ENCODE assay signal across 16 cellular contexts in the genomic region with DNA sequence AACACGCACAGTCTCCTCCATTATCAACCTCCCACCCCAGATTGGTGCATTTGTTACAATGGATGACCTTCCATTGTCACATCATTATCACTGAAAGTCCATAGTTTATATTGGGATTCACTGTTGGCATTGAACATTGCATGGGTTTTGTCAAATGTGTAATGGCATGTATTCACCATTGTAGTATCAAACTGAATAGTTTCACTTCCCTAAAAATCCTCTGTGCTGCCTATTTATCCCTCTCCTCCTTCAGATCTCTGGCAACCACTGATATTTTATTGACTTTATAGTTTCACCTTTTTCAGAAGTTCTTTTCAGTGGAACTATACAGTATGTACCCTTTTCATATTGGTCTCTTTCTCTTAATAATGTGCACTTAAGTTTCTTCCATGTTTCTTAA.
"Had no signal": no experiment of that assay in that cellular context is flagged by ENCODE, and none has a peak within 500 bp of the region (broad histone marks: within the 10 kb centered on the region; RNA-seq: fewer than 3 reads in every experiment).

No MANE protein-coding gene starts in this region.

- H3K27me3 Mint-ChIP-seq: activated CD4-positive, alpha-beta memory T cell treated with anti-CD3 and anti-CD28 coated beads for 36 hours; activated naive CD8-positive, alpha-beta T cell treated with anti-CD3 and anti-CD28 coated beads, Interleukin-2, amount 50 U/mL, for 24 hours; memory B cell; natural killer cell treated with Interleukin-12 subunit alpha and Interleukin-12 subunit beta and Interleukin-15 and Interleukin-18, amount 100 ng/mL, for 72 hours; stimulated activated naive B cell treated with anti-CD40 and anti-IgM and Interleukin-4, amounts not matched to agents 10 μg/mL and 1 μg/mL and 100 μg/mL, for 72 hours had no signal

- H3K36me3 Mint-ChIP-seq: activated CD4-positive, alpha-beta memory T cell treated with anti-CD3 and anti-CD28 coated beads for 36 hours; memory B cell; stimulated activated naive B cell treated with anti-CD40 and anti-IgM and Interleukin-4, amounts not matched to agents 10 μg/mL and 1 μg/mL and 100 μg/mL, for 72 hours had no signal

- H3K9me3 ChIP-seq: heart left ventricle, prostate gland, thoracic aorta, upper lobe of left lung had no signal

- H3K4me3 Mint-ChIP-seq: activated CD4-positive, alpha-beta memory T cell treated with anti-CD3 and anti-CD28 coated beads for 36 hours; activated naive CD8-positive, alpha-beta T cell treated with anti-CD3 and anti-CD28 coated beads, Interleukin-2, amount 50 U/mL, for 24 hours; memory B cell; natural killer cell treated with Interleukin-12 subunit alpha and Interleukin-12 subunit beta and Interleukin-15 and Interleukin-18, amount 100 ng/mL, for 72 hours; stimulated activated naive B cell treated with anti-CD40 and anti-IgM and Interleukin-4, amounts not matched to agents 10 μg/mL and 1 μg/mL and 100 μg/mL, for 72 hours had no signal

- DNase-seq: activated CD4-positive, alpha-beta memory T cell treated with anti-CD3 and anti-CD28 coated beads for 36 hours; activated CD4-positive, alpha-beta T cell treated with anti-CD3 and anti-CD28 coated beads for 4 hours; activated CD4-positive, CD25-positive, alpha-beta regulatory T cell; activated gamma-delta T cell; activated naive CD4-positive, alpha-beta T cell treated with anti-CD3 and anti-CD28 coated beads, Interleukin-2, amount 50 U/mL, for 16 hours; activated naive CD8-positive, alpha-beta T cell treated with anti-CD3 and anti-CD28 coated beads, Interleukin-2, amount 50 U/mL, for 24 hours; heart left ventricle; stimulated activated CD4-positive, alpha-beta T cell treated with anti-CD3 and anti-CD28 coated beads, Interleukin-2, amount 100 ng/mL, for 48 hours; stimulated activated CD8-positive, alpha-beta memory T cell treated with anti-CD3 and anti-CD28 coated beads, Interleukin-4, amount 100 ng/mL, for 48 hours; stimulated activated naive B cell treated with anti-CD40 and anti-IgM and Interleukin-4, amounts not matched to agents 10 μg/mL and 1 μg/mL and 100 μg/mL, for 72 hours; upper lobe of left lung had no signal

- H3K27ac Mint-ChIP-seq: activated CD4-positive, alpha-beta memory T cell treated with anti-CD3 and anti-CD28 coated beads for 36 hours; activated naive CD8-positive, alpha-beta T cell treated with anti-CD3 and anti-CD28 coated beads, Interleukin-2, amount 50 U/mL, for 24 hours; memory B cell; natural killer cell treated with Interleukin-12 subunit alpha and Interleukin-12 subunit beta and Interleukin-15 and Interleukin-18, amount 100 ng/mL, for 72 hours; stimulated activated naive B cell treated with anti-CD40 and anti-IgM and Interleukin-4, amounts not matched to agents 10 μg/mL and 1 μg/mL and 100 μg/mL, for 72 hours had no signal

- H3K4me3 ChIP-seq: heart left ventricle, prostate gland, thoracic aorta, upper lobe of left lung had no signal

- ATAC-seq: activated naive CD8-positive, alpha-beta T cell treated with anti-CD3 and anti-CD28 coated beads, Interleukin-2, amount 50 U/mL, for 24 hours; heart left ventricle; natural killer cell treated with Interleukin-12 subunit alpha and Interleukin-12 subunit beta and Interleukin-15 and Interleukin-18, amount 100 ng/mL, for 72 hours; stimulated activated naive B cell treated with anti-CD40 and anti-IgM and Interleukin-4, amounts not matched to agents 10 μg/mL and 1 μg/mL and 100 μg/mL, for 72 hours had no signal

- H3K36me3 ChIP-seq: heart left ventricle, prostate gland, thoracic aorta, upper lobe of left lung had no signal

- H3K27me3 ChIP-seq: heart left ventricle, upper lobe of left lung had no signal

- H3K4me1 ChIP-seq: heart left ventricle, prostate gland, upper lobe of left lung had no signal

- H3K4me1 Mint-ChIP-seq: activated naive CD8-positive, alpha-beta T cell treated with anti-CD3 and anti-CD28 coated beads, Interleukin-2, amount 50 U/mL, for 24 hours; memory B cell; stimulated activated naive B cell treated with anti-CD40 and anti-IgM and Interleukin-4, amounts not matched to agents 10 μg/mL and 1 μg/mL and 100 μg/mL, for 72 hours had no signal

- H3K27ac ChIP-seq: epithelial cell of prostate, heart left ventricle, prostate gland, thoracic aorta, upper lobe of left lung had no signal
